In genomic region chr5:96049398-96050272, GRCh38 we compare ENCODE assay signal across 13 cellular contexts.
DNase-seq lines count a peak whose midpoint lies in the region; ATAC-seq, FAIRE-seq and TF ChIP-seq lines count a peak whose summit lies in the region.
"Had no signal": no experiment of that assay in that cellular context is flagged by ENCODE, and none has a peak within 500 bp of the region (broad histone marks: within the 10 kb centered on the region; RNA-seq: fewer than 3 reads in every experiment).

No MANE protein-coding gene starts in this region.

- DNase-seq in EL = peak; percentile 92
- DNase-seq in Panc1 (ENCODE audit: low read depth, low spot score) = no peak
- DNase-seq in epithelial cell of esophagus (ENCODE audit: low read depth) = peak; percentile 88
- no peak for DNase-seq in omental fat pad (ENCODE audit: low spot score)
- DNase-seq in D721Med (ENCODE audit: insufficient read length, low spot score) = no peak
- DNase-seq in stimulated activated naive CD8-positive, alpha-beta T cell treated with anti-CD3 and anti-CD28 coated beads, Interleukin-15, amount 100 ng/mL, for 72 hours = no peak
- no peak for DNase-seq in superior temporal gyrus (ENCODE audit: extremely low spot score)
- DNase-seq in stomach = no peak
- DNase-seq: activated T-cell treated with anti-CD3 and anti-CD28 coated beads, Interleukin-2, amount 50 U/mL, for 48 hours; NCI-H2029 treated with DMSO at 0.1 percent for 48 hours; stimulated activated CD4-positive, alpha-beta T cell treated with anti-CD3 and anti-CD28 coated beads, Interleukin-12 subunit alpha, Interleukin-12 subunit beta, amount 100 ng/mL, for 4 hours had no signal

- H3K9me3 ChIP-seq in Panc1 (ENCODE audit: control insufficient read depth, insufficient read depth, low read depth, low read length) (no peaks in the 10 kb centered on the region), stomach (no peaks in the 10 kb centered on the region)
- H3K9me3 ChIP-seq: Caco-2 had no signal

- peaks cover 4% of the 10 kb centered on the region for H3K4me1 Mint-ChIP-seq in stimulated activated naive CD8-positive, alpha-beta T cell treated with anti-CD3 and anti-CD28 coated beads, Interleukin-15, amount 100 ng/mL, for 72 hours

- TF ChIP-seq EP300 in stomach (IDR thresholded peaks at IDR 0.05) = no peak

- H3K4me3 Mint-ChIP-seq in stimulated activated naive CD8-positive, alpha-beta T cell treated with anti-CD3 and anti-CD28 coated beads, Interleukin-15, amount 100 ng/mL, for 72 hours = no peak overlapping the region

- H3K9me3 Mint-ChIP-seq in stimulated activated naive CD8-positive, alpha-beta T cell treated with anti-CD3 and anti-CD28 coated beads, Interleukin-15, amount 100 ng/mL, for 72 hours = peaks cover 0 to 3% of the 10 kb centered on the region in 2 donors

- TF ChIP-seq CTCF in Panc1 (IDR thresholded peaks at IDR 0.05) (no peak), epithelial cell of esophagus (IDR thresholded peaks at IDR 0.05; ENCODE audit: insufficient read depth, low read depth, low read length, missing control alignments) (no peak), omental fat pad (IDR thresholded peaks at IDR 0.05) (no peak), D721Med (IDR thresholded peaks at IDR 0.05; ENCODE audit: insufficient read depth, missing control alignments) (no peak), stomach (IDR thresholded peaks at IDR 0.05) (no peak)

- H3K4me3 ChIP-seq in Panc1 (ENCODE audit: low read depth in 2 of 2, low read length in 2 of 2) = no peak overlapping the region
- no peak overlapping the region for H3K4me3 ChIP-seq in epithelial cell of esophagus (ENCODE audit: low read length)
- no peak overlapping the region for H3K4me3 ChIP-seq in stomach

- H3K27ac Mint-ChIP-seq in stimulated activated naive CD8-positive, alpha-beta T cell treated with anti-CD3 and anti-CD28 coated beads, Interleukin-15, amount 100 ng/mL, for 72 hours = no peak overlapping the region

- POLR2A ChIA-PET in Panc1 (lab: Charles Lee) = no interaction called here

- no peak for TF ChIP-seq POLR2A in stomach (IDR thresholded peaks at IDR 0.05)

- intact Hi-C loops in Panc1 (cut with micrococcal nuclease; ENCODE audit: unreplicated experiment) = no loop called here
- intact Hi-C loops in stomach (cut with DNase I; ENCODE audit: low total_unique reads) = no loop called here

- H3K36me3 ChIP-seq in Panc1 (ENCODE audit: control insufficient read depth, insufficient read depth, low read length) = no peaks in the 10 kb centered on the region
- no peaks in the 10 kb centered on the region for H3K36me3 ChIP-seq in stomach

- BruUV-seq in Panc1 (replicated peaks; lab: Mats Ljungman, UMichigan) = no TSS peak

- no peaks in the 10 kb centered on the region for H3K27me3 Mint-ChIP-seq in stimulated activated naive CD8-positive, alpha-beta T cell treated with anti-CD3 and anti-CD28 coated beads, Interleukin-15, amount 100 ng/mL, for 72 hours

- 35 to 61% (median 42%) methylated on average over 3 of the region's 3 CpGs for WGBS in stomach, 5 donors

- H3K27me3 ChIP-seq in Panc1 (ENCODE audit: control insufficient read depth, insufficient read depth, low read length) = no peaks in the 10 kb centered on the region
- no peaks in the 10 kb centered on the region for H3K27me3 ChIP-seq in stomach

- no peak for FAIRE-seq in D721Med (lab: Jason Lieb, UNC)
- FAIRE-seq: TTC549 had no signal

- in situ Hi-C loops in Panc1 (cut with HindIII; ENCODE audit: low pct_unique_long_range_greater_than_20kb, low sequenced_read_pairs) = no loop called here

- ATAC-seq in Panc1 = no peak
- ATAC-seq in omental fat pad (ENCODE audit: low FRiP score) = peak; percentile 57
- ATAC-seq in stimulated activated naive CD8-positive, alpha-beta T cell treated with anti-CD3 and anti-CD28 coated beads, Interleukin-15, amount 100 ng/mL, for 72 hours = no peak

- H3K4me1 ChIP-seq in Panc1 (ENCODE audit: control insufficient read depth, insufficient read depth, low read length) (no peaks in the 10 kb centered on the region), stomach (peaks cover 0 to 23% (median 5%) of the 10 kb centered on the region in 4 donors)

- H3K27ac ChIP-seq in Panc1 (ENCODE audit: low read length) = peak overlapping the region; percentile 52; the same call in 1 of the 2 replicates
- no peak overlapping the region for H3K27ac ChIP-seq in stomach

- CTCF ChIA-PET in Panc1 (lab: Charles Lee) = no interaction called here

Comparison
In these comparisons a context has a peak if more than half of its experiments do, and no peak if none do; other contexts are left out.
1. DNase-seq: peak in EL (single experiment) and epithelial cell of esophagus (single experiment); none in Panc1 (single experiment), omental fat pad (single experiment), D721Med (single experiment), stimulated activated naive CD8-positive, alpha-beta T cell treated with anti-CD3 and anti-CD28 coated beads, Interleukin-15, amount 100 ng/mL, for 72 hours (0 of 2), superior temporal gyrus (single experiment) and stomach (single experiment).